Comparison of ENCODE assay signal across 19 cellular contexts in genomic region chr14:72888636-72889201, GRCh38. TPM values are rescaled to one million over a fixed set of nuclear protein-coding genes. Genes with fewer than 3 reads are reported as not detected.
DNase-seq lines count a peak whose midpoint lies in the region; ATAC-seq and TF ChIP-seq lines count a peak whose summit lies in the region.
"Had no signal": no experiment of that assay in that cellular context is flagged by ENCODE, and none has a peak within 500 bp of the region (broad histone marks: within the 10 kb centered on the region; RNA-seq: fewer than 3 reads in every experiment).

No MANE protein-coding gene starts in this region.

- no peak for DNase-seq in right atrium auricular region (ENCODE audit: low spot score)
- DNase-seq in left cardiac atrium, result no peak
- DNase-seq in fibroblast of peridontal ligament (ENCODE audit: extremely low read depth), result peak; percentile 82
- DNase-seq in smooth muscle cell (lab: John Stamatoyannopoulos, UW; ENCODE audit: unreplicated experiment), result no peak
- no peak for DNase-seq in cortex of kidney (lab: John Stamatoyannopoulos, UW)
- DNase-seq: activated B cell treated with CpG ODN at 0.5 μM for 24 hours; activated CD4-positive, alpha-beta T cell treated with anti-CD3 and anti-CD28 coated beads, Interleukin-2, amount 50 U/mL, for 48 hours; activated gamma-delta T cell treated with Interleukin-2 at 50 U/mL for 16 hours; amniotic stem cell; central memory CD4-positive, alpha-beta T cell; naive thymus-derived CD4-positive, alpha-beta T cell; NCI-H2171; ovary; T-helper 9 cell had no signal

- TF ChIP-seq CTCF in right atrium auricular region (IDR thresholded peaks at IDR 0.05) (no peak), OCI-LY3 (IDR thresholded peaks at IDR 0.05; ENCODE audit: low read depth, low read length) (no peak), smooth muscle cell (IDR thresholded peaks at IDR 0.05; ENCODE audit: borderline replicate concordance, insufficient read depth, poor library complexity, severe bottlenecking) (no peak)

- H3K4me1 ChIP-seq in right atrium auricular region (peaks cover 0 to 32% of the 10 kb centered on the region in 2 donors), OCI-LY3 (ENCODE audit: low read length) (peaks cover 26% of the 10 kb centered on the region), smooth muscle cell (ENCODE audit: low read depth) (peaks cover 45% of the 10 kb centered on the region)

- intact Hi-C loops in left cardiac atrium (cut with DNase I), result no loop called here

- H3K9me3 ChIP-seq in right atrium auricular region (no peaks in the 10 kb centered on the region), OCI-LY3 (ENCODE audit: insufficient read depth, low read length) (no peaks in the 10 kb centered on the region), smooth muscle cell (replicated peaks; ENCODE audit: low read depth) (no peaks in the 10 kb centered on the region)
- H3K9me3 ChIP-seq: ovary had no signal

- H3K4me3 ChIP-seq in right atrium auricular region, result no peak overlapping the region
- no peak overlapping the region for H3K4me3 ChIP-seq in OCI-LY3 (ENCODE audit: low read length)
- H3K4me3 ChIP-seq in smooth muscle cell, result no peak overlapping the region
- H3K4me3 ChIP-seq: ovary had no signal

- H3K27me3 ChIP-seq in right atrium auricular region (no peaks in the 10 kb centered on the region), OCI-LY3 (ENCODE audit: low read depth, low read length) (no peaks in the 10 kb centered on the region), smooth muscle cell (ENCODE audit: low read depth) (peaks cover 29% of the 10 kb centered on the region)
- H3K27me3 ChIP-seq: ovary had no signal

- H3K79me2 ChIP-seq in OCI-LY3 (ENCODE audit: low read length) (peaks cover 90% of the 10 kb centered on the region), smooth muscle cell (ENCODE audit: low read depth) (peaks cover 16% of the 10 kb centered on the region)

- H4K20me1 ChIP-seq in OCI-LY3 (ENCODE audit: insufficient read depth, low read length), result no peaks in the 10 kb centered on the region
- H4K20me1 ChIP-seq in smooth muscle cell (ENCODE audit: low read depth), result peaks cover 19% of the 10 kb centered on the region

- H2AFZ ChIP-seq in OCI-LY3 (ENCODE audit: low read depth, low read length) (no peak overlapping the region), smooth muscle cell (ENCODE audit: low read depth) (no peak overlapping the region)

- WGBS in smooth muscle cell (ENCODE audit: low lambda C conversion rate), result 25% methylated on average over 2 of the region's 2 CpGs

- H3K4me2 ChIP-seq in OCI-LY3 (ENCODE audit: low read length) (0 out of 2 replicates have a peak overlapping the region, but pooled peaks have one; percentile 9), smooth muscle cell (peak overlapping the region; percentile 35)

- peak overlapping the region; percentile 70 to 86 for H3K27ac ChIP-seq in right atrium auricular region
- no peak overlapping the region for H3K27ac ChIP-seq in OCI-LY3 (ENCODE audit: low read length)
- no peak overlapping the region for H3K27ac ChIP-seq in smooth muscle cell (ENCODE audit: low read depth)
- H3K27ac ChIP-seq: epithelial cell of prostate, ovary had no signal

- no peak overlapping the region for H3K9ac ChIP-seq in OCI-LY3 (ENCODE audit: low read length)
- H3K9ac ChIP-seq in smooth muscle cell (ENCODE audit: low read depth), result no peak overlapping the region

- H3K36me3 ChIP-seq in right atrium auricular region (no peaks in the 10 kb centered on the region), OCI-LY3 (replicated peaks; ENCODE audit: low read depth, low read length) (peaks cover 3% of the 10 kb centered on the region), smooth muscle cell (ENCODE audit: low read depth) (no peaks in the 10 kb centered on the region)
- H3K36me3 ChIP-seq: ovary had no signal

- no peak for ATAC-seq in left cardiac atrium
- no peak for ATAC-seq in HG02610 (IDR thresholded peaks at IDR 0.05; ENCODE audit: unreplicated experiment)
- ATAC-seq in GM21576 (IDR thresholded peaks at IDR 0.05; ENCODE audit: unreplicated experiment), result no peak
- ATAC-seq: naive thymus-derived CD4-positive, alpha-beta T cell had no signal

- no peaks in the 10 kb centered on the region for H3F3A ChIP-seq in smooth muscle cell (ENCODE audit: low read depth)

RNA-seq across cellular contexts. Expression of gene DPF3, which starts 5.2 kb away (rescaled TPM):
- 10 to 100 TPM; 14.7 to 26.6 TPM for total RNA-seq in right atrium auricular region
- total RNA-seq in left cardiac atrium, result 10 to 100 TPM; 18.9 to 23.3 TPM
- total RNA-seq in smooth muscle cell, result 10.8 and 12.6 TPM in 2 replicates
- 3.6 and 4.9 TPM in 2 replicates for polyA plus RNA-seq in smooth muscle cell
- polyA plus RNA-seq: H1 had no signal

RNA-seq across cellular contexts. Expression of gene DCAF4, which starts 37.5 kb away (rescaled TPM):
- total RNA-seq in right atrium auricular region, result 1 to 10 TPM; 7.0 to 9.4 TPM
- 10 to 100 TPM in 1 of 2 donors, 1 to 10 TPM in 1; 8.3 to 10.4 TPM for total RNA-seq in left cardiac atrium
- total RNA-seq in smooth muscle cell, result 9.2 and 13.2 TPM in 2 replicates
- polyA plus RNA-seq in smooth muscle cell, result 7.6 and 8.2 TPM in 2 replicates

Comparison
In these comparisons a context has a peak if more than half of its experiments do, and no peak if none do; other contexts are left out.
1. H3K27ac ChIP-seq: peak in right atrium auricular region (2 of 2); none in OCI-LY3 (single experiment) and smooth muscle cell (single experiment).